ENCODE assay signal across 23 cellular contexts in the genomic region with DNA sequence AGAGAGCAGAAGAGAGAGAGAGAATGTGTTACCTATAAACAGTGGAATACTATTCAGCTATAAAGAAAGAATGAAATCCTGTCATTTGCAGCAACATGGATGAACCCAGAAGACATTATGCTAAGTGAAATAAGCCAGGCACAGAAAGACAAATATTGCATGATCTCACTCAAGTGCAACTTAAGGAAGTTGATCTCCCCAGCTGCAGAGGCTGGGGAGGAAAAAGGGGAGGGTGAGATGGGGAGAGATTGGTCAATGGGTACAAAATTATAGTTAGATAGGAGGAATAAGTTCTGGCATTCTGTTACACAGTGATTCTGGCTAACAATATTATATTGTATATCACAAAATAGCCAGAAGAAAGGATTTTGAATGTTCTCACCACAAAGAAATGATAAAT.
"Had no signal": no experiment of that assay in that cellular context is flagged by ENCODE, and none has a peak within 500 bp of the region (broad histone marks: within the 10 kb centered on the region; RNA-seq: fewer than 3 reads in every experiment).

No MANE protein-coding gene starts in this region.

- H3K27ac Mint-ChIP-seq: activated CD4-positive, alpha-beta T cell treated with anti-CD3 and anti-CD28 coated beads, Interleukin-2, amount 10 ng/mL, durations not matched to agents 24 days and 14 days; activated CD8-positive, alpha-beta T cell treated with anti-CD3 and anti-CD28 coated beads, Interleukin-2, amount 10 ng/mL, durations not matched to agents 7 days and 5 days; activated naive CD4-positive, alpha-beta T cell treated with anti-CD3 and anti-CD28 coated beads, Interleukin-2, amount 50 U/mL, for 24 hours; activated T-helper 1 cell treated with anti-CD3 and anti-CD28 coated beads, Interleukin-12 subunit alpha, Interleukin-12 subunit beta, Interleukin-2, Interleukin-4 antibody, amounts not matched to agents 30 ng/mL and 10 ng/mL and 1 ng/mL, durations not matched to agents 14 hours and 24 hours and 36 hours; brain; nephron had no signal

- H3K27me3 ChIP-seq: gastroesophageal sphincter, heart right ventricle, neutrophil, ovary, spleen, testis, vagina had no signal

- DNase-seq: activated CD4-positive, alpha-beta T cell treated with anti-CD3 and anti-CD28 coated beads, Interleukin-2, amount 10 ng/mL, durations not matched to agents 24 days and 14 days; activated CD8-positive, alpha-beta T cell treated with anti-CD3 and anti-CD28 coated beads, Interleukin-2, amount 10 ng/mL, durations not matched to agents 7 days and 5 days; activated gamma-delta T cell; aorta; heart right ventricle; left colon; ovary; spleen; stimulated activated CD4-positive, alpha-beta T cell treated with anti-CD3 and anti-CD28 coated beads, Interleukin-4, amount 100 ng/mL, for 1 hour; stimulated activated naive CD4-positive, alpha-beta T cell; T-helper 9 cell; testis; trophoblast cell had no signal

- ATAC-seq: activated CD8-positive, alpha-beta T cell treated with anti-CD3 and anti-CD28 coated beads, Interleukin-2, amount 10 ng/mL, durations not matched to agents 7 days and 5 days; gastroesophageal sphincter; heart right ventricle; left colon had no signal

- H3K27me3 Mint-ChIP-seq: activated naive CD4-positive, alpha-beta T cell treated with anti-CD3 and anti-CD28 coated beads, Interleukin-2, amount 50 U/mL, for 24 hours had no signal

- H3K36me3 Mint-ChIP-seq: activated naive CD4-positive, alpha-beta T cell treated with anti-CD3 and anti-CD28 coated beads, Interleukin-2, amount 50 U/mL, for 24 hours; brain had no signal

- H3K4me3 ChIP-seq: gastroesophageal sphincter, heart right ventricle, lung, ovary, prostate gland, spleen, testis, vagina had no signal

- H3K27ac ChIP-seq: epithelial cell of prostate, gastroesophageal sphincter, heart right ventricle, neutrophil, ovary, prostate gland, spleen, testis, vagina had no signal

- H3K9me3 Mint-ChIP-seq: activated CD4-positive, alpha-beta T cell treated with anti-CD3 and anti-CD28 coated beads, Interleukin-2, amount 10 ng/mL, durations not matched to agents 24 days and 14 days; activated naive CD4-positive, alpha-beta T cell treated with anti-CD3 and anti-CD28 coated beads, Interleukin-2, amount 50 U/mL, for 24 hours; activated T-helper 1 cell treated with anti-CD3 and anti-CD28 coated beads, Interleukin-12 subunit alpha, Interleukin-12 subunit beta, Interleukin-2, Interleukin-4 antibody, amounts not matched to agents 30 ng/mL and 10 ng/mL and 1 ng/mL, durations not matched to agents 14 hours and 24 hours and 36 hours; brain; nephron had no signal

- H3K9me3 ChIP-seq: gastroesophageal sphincter, heart right ventricle, neutrophil, ovary, prostate gland, spleen, testis, vagina had no signal

- H3K4me1 ChIP-seq: gastroesophageal sphincter, prostate gland, vagina had no signal

- H3K36me3 ChIP-seq: gastroesophageal sphincter, heart right ventricle, neutrophil, ovary, prostate gland, spleen, vagina had no signal

- H3K4me3 Mint-ChIP-seq: activated CD4-positive, alpha-beta T cell treated with anti-CD3 and anti-CD28 coated beads, Interleukin-2, amount 10 ng/mL, durations not matched to agents 24 days and 14 days; activated CD8-positive, alpha-beta T cell treated with anti-CD3 and anti-CD28 coated beads, Interleukin-2, amount 10 ng/mL, durations not matched to agents 7 days and 5 days; activated naive CD4-positive, alpha-beta T cell treated with anti-CD3 and anti-CD28 coated beads, Interleukin-2, amount 50 U/mL, for 24 hours; activated T-helper 1 cell treated with anti-CD3 and anti-CD28 coated beads, Interleukin-12 subunit alpha, Interleukin-12 subunit beta, Interleukin-2, Interleukin-4 antibody, amounts not matched to agents 30 ng/mL and 10 ng/mL and 1 ng/mL, durations not matched to agents 14 hours and 24 hours and 36 hours; brain; nephron had no signal
